Comparison of ENCODE assay signal across 17 cellular contexts in the genomic region with DNA sequence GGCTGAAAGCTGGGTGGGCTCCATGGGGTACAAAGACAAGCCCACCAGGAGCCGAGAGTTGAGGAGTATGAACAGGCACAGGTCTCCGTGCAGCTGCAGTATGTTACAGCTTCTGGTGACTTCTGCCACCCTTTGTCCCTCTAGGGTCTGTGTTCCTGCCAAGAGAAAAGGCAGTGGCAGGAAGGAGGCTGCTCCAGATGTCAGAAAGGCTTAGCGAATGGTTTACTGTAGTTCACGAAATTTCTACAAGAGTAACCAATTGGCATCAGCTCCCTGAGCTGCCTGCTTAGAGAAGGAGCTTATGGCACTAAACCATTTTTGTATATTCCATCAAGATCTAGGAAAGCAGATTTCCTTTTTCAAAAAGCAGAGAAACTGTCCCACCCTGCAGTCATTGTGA. TPM values are rescaled to one million over a fixed set of nuclear protein-coding genes. Genes with fewer than 3 reads are reported as not detected.
A peak's percentile ranks its signal among the peaks of the same experiment; 100 is the strongest.
DNase-seq lines count a peak whose midpoint lies in the region; ATAC-seq and TF ChIP-seq lines count a peak whose summit lies in the region.
"Had no signal": no experiment of that assay in that cellular context is flagged by ENCODE, and none has a peak within 500 bp of the region (broad histone marks: within the 10 kb centered on the region; RNA-seq: fewer than 3 reads in every experiment).

No MANE protein-coding gene starts in this region.

- no peaks in the 10 kb centered on the region for H3F3A ChIP-seq in PC-3 (ENCODE audit: low read length, unreplicated experiment)

- no peak for TF ChIP-seq POLR2A in testis (IDR thresholded peaks at IDR 0.05)

- H3K9me3 Mint-ChIP-seq in activated T-cell treated with anti-CD3 and anti-CD28 coated beads, Interleukin-2, amount 50 U/mL, for 4 hours = no peaks in the 10 kb centered on the region
- H3K9me3 Mint-ChIP-seq: IgD-negative memory B cell had no signal

- H2BK12ac ChIP-seq in mesenchymal stem cell (ENCODE audit: low read length in 2 of 2) = peak overlapping the region; percentile 11 to 29

- H3K27ac ChIP-seq in PC-3 (ENCODE audit: low read length) (no peak overlapping the region), mesenchymal stem cell (ENCODE audit: low read length, poor library complexity, severe bottlenecking) (no peak overlapping the region), testis (no peak overlapping the region)

- BruUV-seq in PC-3 (replicated peaks; lab: Mats Ljungman, UMichigan) = no TSS peak

- H3K18ac ChIP-seq in mesenchymal stem cell (ENCODE audit: low read depth in 1 of 2, low read length in 2 of 2) = peak overlapping the region in 1 of 2 experiments; percentile 67

- CTCF ChIA-PET in PC-3 (lab: Charles Lee) = no interaction called here

- H3K79me2 ChIP-seq in PC-3 (ENCODE audit: low read length) = no peaks in the 10 kb centered on the region

- H3K9ac ChIP-seq in PC-3 (ENCODE audit: low read length) (no peak overlapping the region), mesenchymal stem cell (ENCODE audit: low read length) (no peak overlapping the region)

- no peaks in the 10 kb centered on the region for H3K36me3 Mint-ChIP-seq in activated T-cell treated with anti-CD3 and anti-CD28 coated beads, Interleukin-2, amount 50 U/mL, for 4 hours (ENCODE audit: insufficient read depth)
- H3K36me3 Mint-ChIP-seq: IgD-negative memory B cell had no signal

- no peak overlapping the region for H3K14ac ChIP-seq in mesenchymal stem cell (ENCODE audit: low read length in 2 of 2)

- H2AFZ ChIP-seq in PC-3 (ENCODE audit: low read length) = no peak overlapping the region
- H2AFZ ChIP-seq in mesenchymal stem cell (ENCODE audit: low read depth, low read length) = no peak overlapping the region

- ATAC-seq in activated T-cell treated with anti-CD3 and anti-CD28 coated beads, Interleukin-2, amount 50 U/mL, for 4 hours = no peak
- ATAC-seq in PC-3 = no peak
- ATAC-seq in GM18517 (IDR thresholded peaks at IDR 0.05; ENCODE audit: unreplicated experiment) = no peak
- ATAC-seq in GM21723 (IDR thresholded peaks at IDR 0.05; ENCODE audit: unreplicated experiment) = no peak
- ATAC-seq: HCT116, SK-N-SH treated with all-trans-retinoic acid at 6 μM for 48 hours had no signal

- H3K4me3 ChIP-seq in PC-3 (ENCODE audit: low read length) (no peak overlapping the region), mesenchymal stem cell (ENCODE audit: insufficient read depth in 1 of 2, low read depth in 1 of 2, low read length in 2 of 2) (no peak overlapping the region), testis (no peak overlapping the region)

- peaks cover 51% of the 10 kb centered on the region for H3K27me3 Mint-ChIP-seq in activated T-cell treated with anti-CD3 and anti-CD28 coated beads, Interleukin-2, amount 50 U/mL, for 4 hours (ENCODE audit: low read depth)

- H3K36me3 ChIP-seq in PC-3 (ENCODE audit: low read depth, low read length) = no peaks in the 10 kb centered on the region
- no peaks in the 10 kb centered on the region for H3K36me3 ChIP-seq in mesenchymal stem cell (ENCODE audit: control insufficient read depth in 1 of 2, insufficient read depth in 2 of 2, low read depth in 1 of 2, low read length in 2 of 2)
- no peaks in the 10 kb centered on the region for H3K36me3 ChIP-seq in testis (ENCODE audit: low read depth, missing control alignments)

- no peak overlapping the region for H4K8ac ChIP-seq in mesenchymal stem cell (ENCODE audit: low read length)

- H3K4me1 ChIP-seq in PC-3 (ENCODE audit: insufficient read depth, low read length) = peaks cover 24% of the 10 kb centered on the region
- peaks cover 23% of the 10 kb centered on the region for H3K4me1 ChIP-seq in mesenchymal stem cell (ENCODE audit: control insufficient read depth, insufficient read depth, low read depth, low read length)
- peaks cover 3% of the 10 kb centered on the region for H3K4me1 ChIP-seq in testis

- no peak overlapping the region for H2BK120ac ChIP-seq in mesenchymal stem cell (ENCODE audit: low read depth, low read length)

- H3K4me1 Mint-ChIP-seq in activated T-cell treated with anti-CD3 and anti-CD28 coated beads, Interleukin-2, amount 50 U/mL, for 4 hours (ENCODE audit: low read depth) = peaks cover 14% of the 10 kb centered on the region

- no peak overlapping the region for H3K4ac ChIP-seq in mesenchymal stem cell (ENCODE audit: low read depth in 1 of 2, low read length in 2 of 2)

- H3K9me2 ChIP-seq in PC-3 (replicated peaks; ENCODE audit: low read length) = no peaks in the 10 kb centered on the region

- H3K9me3 ChIP-seq in PC-3 (ENCODE audit: low read length) (no peaks in the 10 kb centered on the region), mesenchymal stem cell (ENCODE audit: control insufficient read depth, low read length) (no peaks in the 10 kb centered on the region), testis (no peaks in the 10 kb centered on the region)

- no peak overlapping the region for H2BK5ac ChIP-seq in mesenchymal stem cell (ENCODE audit: low read depth, low read length, poor library complexity, severe bottlenecking)

- no peak overlapping the region for H2AK5ac ChIP-seq in mesenchymal stem cell (ENCODE audit: low read length, severe bottlenecking)

- POLR2A ChIA-PET in PC-3 (lab: Charles Lee; ENCODE audit: unreplicated experiment) = no interaction called here

- intact Hi-C loops in PC-3 (cut with micrococcal nuclease) = loop anchor here (10.0 kb wide), 1 partner anchor 478 kb away; a partner anchor contains a TSS
- intact Hi-C loops in testis (cut with DNase I; ENCODE audit: low total_unique reads) = no loop called here

- H3K27me3 ChIP-seq in PC-3 (ENCODE audit: low read length) (peaks cover 7% of the 10 kb centered on the region), mesenchymal stem cell (ENCODE audit: control insufficient read depth in 1 of 2, insufficient read depth in 1 of 2, low read length in 2 of 2) (peaks cover 0 to 6% of the 10 kb centered on the region in 2 experiments), testis (no peaks in the 10 kb centered on the region)

- TF ChIP-seq CTCF in PC-3 (conservative IDR thresholded peaks at IDR 0.05; ENCODE audit: low read depth, low read length) = no peak
- TF ChIP-seq CTCF in testis (IDR thresholded peaks at IDR 0.05) = no peak

- no peaks in the 10 kb centered on the region for H3K79me1 ChIP-seq in mesenchymal stem cell (replicated peaks; ENCODE audit: low read length, poor library complexity, severe bottlenecking)

- WGBS in mesenchymal stem cell = 83% methylated on average over 4 of the region's 4 CpGs
- 75 to 82% methylated on average over 4 of the region's 4 CpGs for WGBS in testis, 2 donors

- H3K23ac ChIP-seq in mesenchymal stem cell (ENCODE audit: low read length in 2 of 2) = no peak overlapping the region

- peak overlapping the region; percentile 17 for H3K4me3 Mint-ChIP-seq in activated T-cell treated with anti-CD3 and anti-CD28 coated beads, Interleukin-2, amount 50 U/mL, for 4 hours

- no peak for DNase-seq in activated T-cell treated with anti-CD3 and anti-CD28 coated beads, Interleukin-2, amount 50 U/mL, for 4 hours
- DNase-seq in activated T-cell treated with anti-CD3 and anti-CD28 coated beads, Interleukin-2, amount 50 U/mL, for 1 hour = no peak
- DNase-seq in PC-3 (no peak), mesenchymal stem cell (no peak), testis (peak; percentile 6), NCI-H526 (lab: John Stamatoyannopoulos, UW) (no peak)
- DNase-seq: EL; NCI-H1417 treated with DMSO at 0.1 percent for 48 hours; NCI-H2029 treated with DMSO at 0.1 percent for 48 hours; NCI-H510A treated with DMSO at 0.1 percent for 48 hours; NK-92 treated with Interleukin-12 subunit alpha and Interleukin-12 subunit beta, amount 100 ng/mL, for 24 hours had no signal

- no peak overlapping the region for H4K91ac ChIP-seq in mesenchymal stem cell (ENCODE audit: low read length)

- H2BK15ac ChIP-seq in mesenchymal stem cell (ENCODE audit: low read depth, poor library complexity, severe bottlenecking) = peak overlapping the region; percentile 77

- 0 out of 2 replicates have a peak overlapping the region, but pooled peaks have one; percentile 86 for H3K4me2 ChIP-seq in PC-3 (ENCODE audit: low read length)
- H3K4me2 ChIP-seq in mesenchymal stem cell (ENCODE audit: low read length, poor library complexity, severe bottlenecking) = no peak overlapping the region

- no peaks in the 10 kb centered on the region for H4K20me1 ChIP-seq in PC-3 (ENCODE audit: low read length)

RNA-seq across cellular contexts. Expression of a gene that starts 48.2 kb away (rescaled TPM):
- not detected for total RNA-seq in activated T-cell treated with anti-CD3 and anti-CD28 coated beads, Interleukin-2, amount 50 U/mL, for 4 hours
- total RNA-seq in PC-3 (2014; rRNA removed) (not detected in 2 replicates), testis (1 to 10 TPM; 1.5 to 8.7 TPM)
- 0.23 TPM for polyA plus RNA-seq in mesenchymal stem cell (2013, experiment 1 of 2)
- 0.11 TPM for polyA plus RNA-seq in mesenchymal stem cell (2013, experiment 2 of 2)
- polyA plus RNA-seq in testis (ENCODE audit: insufficient read depth, low read depth, low replicate concordance) = 3.0 TPM
- total RNA-seq: LHCN-M2 had no signal
- polyA plus RNA-seq: IgD-negative memory B cell had no signal
